ENCODE assay signal across 16 cellular contexts in the genomic region with DNA sequence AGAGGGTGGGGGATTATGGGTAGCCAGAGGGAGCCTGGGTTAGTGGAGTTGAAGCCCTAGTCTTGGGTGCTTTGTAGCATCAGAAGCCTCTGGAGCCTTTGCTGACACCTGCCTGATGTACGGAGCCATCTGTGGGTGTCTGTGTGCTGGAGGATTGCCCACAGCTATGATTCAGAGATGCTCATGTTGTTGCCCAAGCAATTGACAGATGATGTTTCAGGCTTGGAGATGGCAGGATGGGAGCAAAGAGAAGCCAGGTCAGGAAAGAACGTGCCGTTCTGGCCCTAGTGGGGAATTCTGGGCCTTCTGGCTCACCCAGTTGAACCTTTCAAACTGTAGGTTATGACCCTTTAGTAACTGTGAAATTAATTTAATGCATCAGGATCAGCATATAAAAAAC. TPM values are rescaled to one million over a fixed set of nuclear protein-coding genes. Genes with fewer than 3 reads are reported as not detected.
DNase-seq lines count a peak whose midpoint lies in the region; ATAC-seq and TF ChIP-seq lines count a peak whose summit lies in the region.
"Had no signal": no experiment of that assay in that cellular context is flagged by ENCODE, and none has a peak within 500 bp of the region (broad histone marks: within the 10 kb centered on the region; RNA-seq: fewer than 3 reads in every experiment).

No MANE protein-coding gene starts in this region.

- H3K4me3 ChIP-seq in AG10803 (ENCODE audit: low read length) (no peak overlapping the region), right cardiac atrium (ENCODE audit: low read length) (no peak overlapping the region)
- H3K4me3 ChIP-seq: GM12878, upper lobe of right lung had no signal

- peaks cover 0 to 4% (median 0%) of the 10 kb centered on the region in 3 donors for H3K27me3 Mint-ChIP-seq in immature natural killer cell (ENCODE audit: low read depth in 3 of 3)
- H3K27me3 Mint-ChIP-seq: T-cell had no signal

- no peaks in the 10 kb centered on the region for H3K27me3 ChIP-seq in right cardiac atrium (ENCODE audit: control insufficient read depth, insufficient read depth)
- H3K27me3 ChIP-seq: upper lobe of right lung had no signal

- WGBS in right cardiac atrium = 60% methylated on average over 3 of the region's 3 CpGs

- intact Hi-C loops in right cardiac atrium (cut with DNase I) = no loop called here

- peak overlapping the region; percentile 80 for H3K27ac ChIP-seq in right cardiac atrium (ENCODE audit: low read length)
- H3K27ac ChIP-seq: upper lobe of right lung had no signal

- H3K36me3 Mint-ChIP-seq in immature natural killer cell = peaks cover 10 to 37% (median 23%) of the 10 kb centered on the region in 3 donors

- DNase-seq in AG10803 (ENCODE audit: low read depth) (peak; percentile 33), NCI-H2171 (lab: John Stamatoyannopoulos, UW) (peak; percentile 62), cerebellar cortex (ENCODE audit: low spot score) (peak; percentile 93), right cardiac atrium (no peak), immature natural killer cell (no peak)
- DNase-seq: activated CD4-positive, alpha-beta T cell treated with anti-CD3 and anti-CD28 coated beads for 4 hours; activated T-cell treated with anti-CD3 and anti-CD28 coated beads, Interleukin-2, amount 50 U/mL, for 72 hours; DMS79 treated with DMSO at 0.1 percent for 48 hours; hippocampal formation; NCI-H2107; T-cell; upper lobe of right lung had no signal

- H3K9me3 Mint-ChIP-seq in immature natural killer cell = peaks cover 0 to 4% (median 0%) of the 10 kb centered on the region in 6 donors

- H3K4me1 ChIP-seq in right cardiac atrium (ENCODE audit: control insufficient read depth, insufficient read depth, low read length) = peaks cover 4% of the 10 kb centered on the region
- H3K4me1 ChIP-seq: upper lobe of right lung had no signal

- H3K9me3 ChIP-seq in right cardiac atrium (ENCODE audit: control insufficient read depth, low read length) = no peaks in the 10 kb centered on the region
- H3K9me3 ChIP-seq: upper lobe of right lung had no signal

- TF ChIP-seq CTCF in AG10803 (conservative IDR thresholded peaks at IDR 0.05; ENCODE audit: low read length) = no peak

- peaks cover 4 to 9% of the 10 kb centered on the region in 2 donors for H3K4me1 Mint-ChIP-seq in immature natural killer cell

- H3K4me3 Mint-ChIP-seq in immature natural killer cell = no peak overlapping the region
- H3K4me3 Mint-ChIP-seq: activated T-cell treated with anti-CD3 and anti-CD28 coated beads, Interleukin-2, amount 50 U/mL, for 72 hours; T-cell had no signal

- no peak overlapping the region for H3K27ac Mint-ChIP-seq in immature natural killer cell
- H3K27ac Mint-ChIP-seq: T-cell had no signal

- ATAC-seq in right cardiac atrium (peak; percentile 9 to 59), HG02588 (IDR thresholded peaks at IDR 0.05; ENCODE audit: unreplicated experiment) (no peak), HG03097 (IDR thresholded peaks at IDR 0.05; ENCODE audit: low FRiP score, unreplicated experiment) (no peak), GM18858 (IDR thresholded peaks at IDR 0.05; ENCODE audit: unreplicated experiment) (no peak)
- ATAC-seq: activated T-cell treated with anti-CD3 and anti-CD28 coated beads, Interleukin-2, amount 50 U/mL, for 72 hours; GM12878; T-cell; upper lobe of right lung had no signal

RNA-seq across cellular contexts. Expression of gene COQ8A, which starts 27.6 kb away (rescaled TPM):
- 100 to 1,000 TPM; 130 to 238 (median 203) TPM for total RNA-seq in right cardiac atrium
- 198 TPM for polyA plus RNA-seq in right cardiac atrium
- polyA plus RNA-seq in immature natural killer cell = 10 to 100 TPM; 26.9 to 44.3 (median 34.7) TPM

Comparison
In these comparisons a context has a peak if more than half of its experiments do, and no peak if none do; other contexts are left out.
1. DNase-seq: peak in AG10803 (single experiment), NCI-H2171 (single experiment) and cerebellar cortex (single experiment); none in right cardiac atrium (0 of 3) and immature natural killer cell (0 of 3).
2. ATAC-seq: peak in right cardiac atrium (2 of 2); none in HG02588 (single experiment), HG03097 (single experiment) and GM18858 (single experiment).